1 cellular context compared by ENCODE assay signal in the genomic region with DNA sequence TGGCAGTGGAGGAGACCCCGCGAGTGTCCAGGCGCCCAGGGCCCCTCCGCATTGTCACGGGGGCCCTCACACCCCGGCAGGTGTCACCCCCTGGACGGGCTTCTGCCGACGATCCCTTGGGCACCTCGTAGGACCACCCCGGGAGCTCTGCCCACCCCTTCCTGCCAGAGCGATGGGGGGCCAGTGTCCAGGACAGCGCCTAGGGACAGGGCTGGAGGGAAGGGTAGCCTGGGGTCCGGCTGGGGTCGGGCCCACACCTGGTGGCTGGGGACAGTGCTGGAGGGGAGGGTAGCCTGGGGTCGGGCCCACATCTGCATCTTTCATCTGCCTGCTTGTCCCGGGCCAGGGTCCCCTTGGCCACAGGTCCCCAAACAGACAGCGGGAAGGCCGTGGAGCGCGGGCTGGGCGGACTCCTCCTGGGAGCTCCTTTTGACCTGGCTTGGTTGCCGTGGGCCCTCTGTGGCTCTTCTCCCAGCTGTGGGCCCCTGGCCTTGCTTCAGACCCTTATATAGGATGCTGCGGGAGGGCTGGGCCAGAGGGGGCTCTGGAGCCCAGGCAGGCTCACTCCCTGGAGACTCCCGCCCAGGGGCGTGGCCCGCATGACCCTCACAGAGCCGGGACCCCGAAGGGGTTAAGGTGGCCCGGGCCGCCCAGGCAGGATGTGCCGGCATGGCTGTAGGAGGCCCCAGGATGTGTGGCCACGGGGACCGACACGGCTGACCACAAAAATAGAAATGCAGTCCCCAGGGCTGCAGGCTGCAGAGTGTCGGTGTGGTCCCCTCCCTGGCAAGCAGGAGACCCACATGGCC.
TF ChIP-seq lines count a peak whose summit lies in the region.

No MANE protein-coding gene starts in this region.

TF ChIP-seq in HEK293, 187 proteins besides CTCF, POLR2A, EP300 and RAD21 (continued from another document):
- TF ChIP-seq, protein P1, sequence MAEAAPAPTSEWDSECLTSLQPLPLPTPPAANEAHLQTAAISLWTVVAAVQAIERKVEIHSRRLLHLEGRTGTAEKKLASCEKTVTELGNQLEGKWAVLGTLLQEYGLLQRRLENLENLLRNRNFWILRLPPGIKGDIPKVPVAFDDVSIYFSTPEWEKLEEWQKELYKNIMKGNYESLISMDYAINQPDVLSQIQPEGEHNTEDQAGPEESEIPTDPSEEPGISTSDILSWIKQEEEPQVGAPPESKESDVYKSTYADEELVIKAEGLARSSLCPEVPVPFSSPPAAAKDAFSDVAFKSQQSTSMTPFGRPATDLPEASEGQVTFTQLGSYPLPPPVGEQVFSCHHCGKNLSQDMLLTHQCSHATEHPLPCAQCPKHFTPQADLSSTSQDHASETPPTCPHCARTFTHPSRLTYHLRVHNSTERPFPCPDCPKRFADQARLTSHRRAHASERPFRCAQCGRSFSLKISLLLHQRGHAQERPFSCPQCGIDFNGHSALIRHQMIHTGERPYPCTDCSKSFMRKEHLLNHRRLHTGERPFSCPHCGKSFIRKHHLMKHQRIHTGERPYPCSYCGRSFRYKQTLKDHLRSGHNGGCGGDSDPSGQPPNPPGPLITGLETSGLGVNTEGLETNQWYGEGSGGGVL (tag by site-specific recombination; IDR thresholded peaks at IDR 0.05), result no peak
- peak; percentile 46 for TF ChIP-seq GLIS1 (tag by site-specific recombination; IDR thresholded peaks at IDR 0.05)
- TF ChIP-seq SP3 (tag by site-specific recombination; IDR thresholded peaks at IDR 0.05), result no peak
- no peak for TF ChIP-seq ZNF701 (tag by site-specific recombination; IDR thresholded peaks at IDR 0.05)
- TF ChIP-seq, protein P2, sequence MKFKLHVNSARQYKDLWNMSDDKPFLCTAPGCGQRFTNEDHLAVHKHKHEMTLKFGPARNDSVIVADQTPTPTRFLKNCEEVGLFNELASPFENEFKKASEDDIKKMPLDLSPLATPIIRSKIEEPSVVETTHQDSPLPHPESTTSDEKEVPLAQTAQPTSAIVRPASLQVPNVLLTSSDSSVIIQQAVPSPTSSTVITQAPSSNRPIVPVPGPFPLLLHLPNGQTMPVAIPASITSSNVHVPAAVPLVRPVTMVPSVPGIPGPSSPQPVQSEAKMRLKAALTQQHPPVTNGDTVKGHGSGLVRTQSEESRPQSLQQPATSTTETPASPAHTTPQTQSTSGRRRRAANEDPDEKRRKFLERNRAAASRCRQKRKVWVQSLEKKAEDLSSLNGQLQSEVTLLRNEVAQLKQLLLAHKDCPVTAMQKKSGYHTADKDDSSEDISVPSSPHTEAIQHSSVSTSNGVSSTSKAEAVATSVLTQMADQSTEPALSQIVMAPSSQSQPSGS (tag by site-specific recombination; IDR thresholded peaks at IDR 0.05; ENCODE audit: low read depth), result no peak
- no peak for TF ChIP-seq ZBTB1 (tag by site-specific recombination; IDR thresholded peaks at IDR 0.05)
- no peak for TF ChIP-seq RBAK (tag by site-specific recombination; IDR thresholded peaks at IDR 0.05)
- TF ChIP-seq FEZF1 (tag by site-specific recombination; IDR thresholded peaks at IDR 0.05), result no peak
- peak; percentile 14; the same call in 1 of the 2 replicates for TF ChIP-seq SP2 (tag by site-specific recombination; IDR thresholded peaks at IDR 0.05)
- peak; percentile 80 for TF ChIP-seq GLIS2 (tag by site-specific recombination; IDR thresholded peaks at IDR 0.05)
- TF ChIP-seq ZNF658 (tag by site-specific recombination; IDR thresholded peaks at IDR 0.05), result no peak
